Comparison of ENCODE assay signal across 9 cellular contexts in genomic region chr16:69482410-69482951, GRCh38. TPM values are rescaled to one million over a fixed set of nuclear protein-coding genes. Genes with fewer than 3 reads are reported as not detected.
DNase-seq lines count a peak whose midpoint lies in the region; ATAC-seq and TF ChIP-seq lines count a peak whose summit lies in the region.
"Had no signal": no experiment of that assay in that cellular context is flagged by ENCODE, and none has a peak within 500 bp of the region (broad histone marks: within the 10 kb centered on the region; RNA-seq: fewer than 3 reads in every experiment).

No MANE protein-coding gene starts in this region.

- H3K27me3 Mint-ChIP-seq in natural killer cell (ENCODE audit: low read depth in 2 of 2) = peaks cover 0 to 4% of the 10 kb centered on the region in 2 donors

- H3K9me3 Mint-ChIP-seq in natural killer cell = no peaks in the 10 kb centered on the region

- in situ Hi-C loops in ACHN (cut with HindIII; ENCODE audit: low pct_ligation_motif_present, low pct_unique_long_range_greater_than_20kb, low sequenced_read_pairs) = no loop called here

- H3K36me3 Mint-ChIP-seq in natural killer cell = no peaks in the 10 kb centered on the region

- intact Hi-C loops in natural killer cell (cut with micrococcal nuclease) = no loop called here

- ATAC-seq in GM21423 (IDR thresholded peaks at IDR 0.05; ENCODE audit: unreplicated experiment) (no peak), natural killer cell (no peak)

- no peak for TF ChIP-seq CTCF in natural killer cell (IDR thresholded peaks at IDR 0.05)

- no peak overlapping the region for H3K4me3 Mint-ChIP-seq in natural killer cell

- H3K27ac Mint-ChIP-seq in natural killer cell = no peak overlapping the region

- H3K4me1 Mint-ChIP-seq in natural killer cell = peaks cover 0 to 9% of the 10 kb centered on the region in 2 donors

- DNase-seq in ACHN = peak; percentile 11
- DNase-seq in NCI-H2107 (lab: John Stamatoyannopoulos, UW) = peak; percentile 81
- DNase-seq in dedifferentiated amniotic fluid mesenchymal stem cell (ENCODE audit: extremely low spot score) = peak; percentile 69
- peak; percentile 98 for DNase-seq in myocyte (ENCODE audit: low read depth)
- DNase-seq in superior temporal gyrus (ENCODE audit: extremely low spot score) = no peak
- DNase-seq in HuH-7.5 (ENCODE audit: low spot score) = no peak
- DNase-seq in natural killer cell = no peak
- DNase-seq: DND-41 had no signal

RNA-seq across cellular contexts. Expression of gene CYB5B, which starts 58.1 kb away (rescaled TPM):
- 88.6 and 220 TPM in 2 replicates for total RNA-seq in myocyte
- polyA plus RNA-seq in myocyte (2012) = 133 TPM
- total RNA-seq in natural killer cell = 100 to 1,000 TPM in 1 of 3 donors, 10 to 100 TPM in 2; 73.1 to 106 (median 88.4) TPM

Comparison
In these comparisons a context has a peak if more than half of its experiments do, and no peak if none do; other contexts are left out.
1. DNase-seq: peak in ACHN (single experiment), NCI-H2107 (single experiment), dedifferentiated amniotic fluid mesenchymal stem cell (single experiment) and myocyte (single experiment); none in superior temporal gyrus (single experiment), HuH-7.5 (single experiment) and natural killer cell (single experiment).